In the genomic region with DNA sequence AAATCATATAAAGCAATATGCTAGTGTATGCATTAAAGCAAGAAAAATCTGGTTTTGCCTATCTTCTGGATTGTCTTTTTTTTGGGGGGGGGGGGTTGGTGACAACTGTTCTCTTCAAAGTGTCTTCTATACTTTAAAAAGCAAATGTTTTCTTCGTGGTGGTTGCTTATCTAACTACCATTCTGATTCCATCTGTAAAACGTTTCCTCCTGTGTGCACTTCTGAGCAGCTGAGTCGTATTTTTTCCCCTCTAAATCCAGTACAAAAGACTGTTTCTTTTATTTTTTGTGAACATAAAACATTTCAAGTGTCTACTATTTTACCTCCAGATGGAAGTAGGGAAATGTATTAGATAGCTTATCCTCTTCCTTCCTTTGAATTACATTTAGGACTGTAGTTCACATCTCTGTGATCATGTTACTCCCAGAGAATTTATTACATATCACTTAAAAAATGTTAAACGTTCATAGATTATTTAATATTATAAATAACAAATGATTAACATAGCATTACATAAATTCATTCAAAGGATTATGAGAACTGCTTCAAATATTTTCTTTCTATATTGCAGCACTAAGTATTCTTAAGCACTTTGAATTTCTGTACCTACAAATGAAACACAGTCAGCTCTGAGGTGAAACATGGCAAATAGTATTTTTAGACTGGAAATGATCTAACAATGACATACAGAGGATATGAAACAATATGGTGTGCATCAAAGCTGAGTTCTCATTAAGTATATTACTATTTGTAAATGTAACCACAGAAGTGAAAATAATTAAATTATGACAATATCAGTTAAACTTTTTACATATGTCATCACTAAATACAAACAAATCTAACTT, we compare ENCODE assay signal across 1 cellular context.
TF ChIP-seq lines count a peak whose summit lies in the region.

No MANE protein-coding gene starts in this region.

TF ChIP-seq in SK-N-SH, 30 proteins besides CTCF, POLR2A, EP300 and RAD21 (continued from another document):
- TF ChIP-seq, protein P1, sequence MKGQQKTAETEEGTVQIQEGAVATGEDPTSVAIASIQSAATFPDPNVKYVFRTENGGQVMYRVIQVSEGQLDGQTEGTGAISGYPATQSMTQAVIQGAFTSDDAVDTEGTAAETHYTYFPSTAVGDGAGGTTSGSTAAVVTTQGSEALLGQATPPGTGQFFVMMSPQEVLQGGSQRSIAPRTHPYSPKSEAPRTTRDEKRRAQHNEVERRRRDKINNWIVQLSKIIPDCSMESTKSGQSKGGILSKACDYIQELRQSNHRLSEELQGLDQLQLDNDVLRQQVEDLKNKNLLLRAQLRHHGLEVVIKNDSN (IDR thresholded peaks at IDR 0.05; ENCODE audit: borderline replicate concordance, low read depth), result no peak
- TF ChIP-seq, protein P2, sequence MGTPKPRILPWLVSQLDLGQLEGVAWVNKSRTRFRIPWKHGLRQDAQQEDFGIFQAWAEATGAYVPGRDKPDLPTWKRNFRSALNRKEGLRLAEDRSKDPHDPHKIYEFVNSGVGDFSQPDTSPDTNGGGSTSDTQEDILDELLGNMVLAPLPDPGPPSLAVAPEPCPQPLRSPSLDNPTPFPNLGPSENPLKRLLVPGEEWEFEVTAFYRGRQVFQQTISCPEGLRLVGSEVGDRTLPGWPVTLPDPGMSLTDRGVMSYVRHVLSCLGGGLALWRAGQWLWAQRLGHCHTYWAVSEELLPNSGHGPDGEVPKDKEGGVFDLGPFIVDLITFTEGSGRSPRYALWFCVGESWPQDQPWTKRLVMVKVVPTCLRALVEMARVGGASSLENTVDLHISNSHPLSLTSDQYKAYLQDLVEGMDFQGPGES (IDR thresholded peaks at IDR 0.05; ENCODE audit: low read depth, low read length), result no peak
- TF ChIP-seq POLR2AphosphoS5 (IDR thresholded peaks at IDR 0.05; ENCODE audit: low read depth, low read length) (no peak), SIN3A (IDR thresholded peaks at IDR 0.05; ENCODE audit: borderline replicate concordance, low read depth, low read length) (no peak), MEF2A (IDR thresholded peaks at IDR 0.05; ENCODE audit: borderline replicate concordance, low read depth) (no peak), MXI1 (IDR thresholded peaks at IDR 0.05; ENCODE audit: low read depth, low read length) (no peak), NRF1 (IDR thresholded peaks at IDR 0.05; ENCODE audit: low read depth, low read length) (no peak), RCOR1 (IDR thresholded peaks at IDR 0.05; ENCODE audit: low read length) (no peak)
- TF ChIP-seq, protein P3, sequence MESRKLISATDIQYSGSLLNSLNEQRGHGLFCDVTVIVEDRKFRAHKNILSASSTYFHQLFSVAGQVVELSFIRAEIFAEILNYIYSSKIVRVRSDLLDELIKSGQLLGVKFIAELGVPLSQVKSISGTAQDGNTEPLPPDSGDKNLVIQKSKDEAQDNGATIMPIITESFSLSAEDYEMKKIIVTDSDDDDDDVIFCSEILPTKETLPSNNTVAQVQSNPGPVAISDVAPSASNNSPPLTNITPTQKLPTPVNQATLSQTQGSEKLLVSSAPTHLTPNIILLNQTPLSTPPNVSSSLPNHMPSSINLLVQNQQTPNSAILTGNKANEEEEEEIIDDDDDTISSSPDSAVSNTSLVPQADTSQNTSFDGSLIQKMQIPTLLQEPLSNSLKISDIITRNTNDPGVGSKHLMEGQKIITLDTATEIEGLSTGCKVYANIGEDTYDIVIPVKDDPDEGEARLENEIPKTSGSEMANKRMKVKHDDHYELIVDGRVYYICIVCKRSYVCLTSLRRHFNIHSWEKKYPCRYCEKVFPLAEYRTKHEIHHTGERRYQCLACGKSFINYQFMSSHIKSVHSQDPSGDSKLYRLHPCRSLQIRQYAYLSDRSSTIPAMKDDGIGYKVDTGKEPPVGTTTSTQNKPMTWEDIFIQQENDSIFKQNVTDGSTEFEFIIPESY (IDR thresholded peaks at IDR 0.05; ENCODE audit: borderline replicate concordance, low read depth), result no peak
- TF ChIP-seq, protein P4, sequence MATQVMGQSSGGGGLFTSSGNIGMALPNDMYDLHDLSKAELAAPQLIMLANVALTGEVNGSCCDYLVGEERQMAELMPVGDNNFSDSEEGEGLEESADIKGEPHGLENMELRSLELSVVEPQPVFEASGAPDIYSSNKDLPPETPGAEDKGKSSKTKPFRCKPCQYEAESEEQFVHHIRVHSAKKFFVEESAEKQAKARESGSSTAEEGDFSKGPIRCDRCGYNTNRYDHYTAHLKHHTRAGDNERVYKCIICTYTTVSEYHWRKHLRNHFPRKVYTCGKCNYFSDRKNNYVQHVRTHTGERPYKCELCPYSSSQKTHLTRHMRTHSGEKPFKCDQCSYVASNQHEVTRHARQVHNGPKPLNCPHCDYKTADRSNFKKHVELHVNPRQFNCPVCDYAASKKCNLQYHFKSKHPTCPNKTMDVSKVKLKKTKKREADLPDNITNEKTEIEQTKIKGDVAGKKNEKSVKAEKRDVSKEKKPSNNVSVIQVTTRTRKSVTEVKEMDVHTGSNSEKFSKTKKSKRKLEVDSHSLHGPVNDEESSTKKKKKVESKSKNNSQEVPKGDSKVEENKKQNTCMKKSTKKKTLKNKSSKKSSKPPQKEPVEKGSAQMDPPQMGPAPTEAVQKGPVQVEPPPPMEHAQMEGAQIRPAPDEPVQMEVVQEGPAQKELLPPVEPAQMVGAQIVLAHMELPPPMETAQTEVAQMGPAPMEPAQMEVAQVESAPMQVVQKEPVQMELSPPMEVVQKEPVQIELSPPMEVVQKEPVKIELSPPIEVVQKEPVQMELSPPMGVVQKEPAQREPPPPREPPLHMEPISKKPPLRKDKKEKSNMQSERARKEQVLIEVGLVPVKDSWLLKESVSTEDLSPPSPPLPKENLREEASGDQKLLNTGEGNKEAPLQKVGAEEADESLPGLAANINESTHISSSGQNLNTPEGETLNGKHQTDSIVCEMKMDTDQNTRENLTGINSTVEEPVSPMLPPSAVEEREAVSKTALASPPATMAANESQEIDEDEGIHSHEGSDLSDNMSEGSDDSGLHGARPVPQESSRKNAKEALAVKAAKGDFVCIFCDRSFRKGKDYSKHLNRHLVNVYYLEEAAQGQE (IDR thresholded peaks at IDR 0.05; ENCODE audit: low read depth, low read length), result no peak
